ENCODE assay signal across 30 cellular contexts in genomic region chr20:58531657-58532056, GRCh38. TPM values are rescaled to one million over a fixed set of nuclear protein-coding genes. Genes with fewer than 3 reads are reported as not detected.
"Had no signal": no experiment of that assay in that cellular context is flagged by ENCODE, and none has a peak within 500 bp of the region (broad histone marks: within the 10 kb centered on the region; RNA-seq: fewer than 3 reads in every experiment).

No MANE protein-coding gene starts in this region.

- ATAC-seq: stimulated activated effector memory CD8-positive, alpha-beta T cell treated with anti-CD3 and anti-CD28 coated beads, Interleukin-12 subunit alpha, Interleukin-12 subunit beta, amount 100 ng/mL, for 72 hours; stimulated activated memory B cell treated with anti-CD40 and anti-IgM and Interleukin-4, amounts not matched to agents 10 μg/mL and 1 μg/mL and 100 μg/mL, for 72 hours; stimulated activated naive B cell treated with anti-CD40 and anti-IgM and Interleukin-4, amounts not matched to agents 10 μg/mL and 1 μg/mL and 100 μg/mL, for 72 hours; stimulated activated naive CD8-positive, alpha-beta T cell treated with anti-CD3 and anti-CD28 coated beads, Interleukin-15, amount 100 ng/mL, for 72 hours; stimulated activated naive CD8-positive, alpha-beta T cell treated with anti-CD3 and anti-CD28 coated beads, Interleukin-15, Interleukin-2, amounts not matched to agents 100 U/mL and 50 U/mL, for 24 hours; upper lobe of right lung had no signal

- H3K4me1 ChIP-seq: stomach, suprapubic skin, testis, thyroid gland, tibial artery, tibial nerve, transverse colon, upper lobe of left lung, upper lobe of right lung, uterus, vagina had no signal

- H3K27me3 ChIP-seq: stomach, suprapubic skin, testis, thyroid gland, tibial artery, tibial nerve, transverse colon, upper lobe of left lung, upper lobe of right lung, uterus, vagina had no signal

- H3K4me3 ChIP-seq: stomach, suprapubic skin, testis, thoracic aorta, thyroid gland, tibial artery, tibial nerve, transverse colon, upper lobe of left lung, upper lobe of right lung, uterus, vagina had no signal

- H3K27ac Mint-ChIP-seq: stimulated activated effector memory CD8-positive, alpha-beta T cell treated with anti-CD3 and anti-CD28 coated beads, Interleukin-12 subunit alpha, Interleukin-12 subunit beta, amount 100 ng/mL, for 72 hours; stimulated activated memory B cell treated with anti-CD40 and anti-IgM and Interleukin-4, amounts not matched to agents 10 μg/mL and 1 μg/mL and 100 μg/mL, for 72 hours; stimulated activated naive B cell treated with anti-CD40 and anti-IgM and Interleukin-4, amounts not matched to agents 10 μg/mL and 1 μg/mL and 100 μg/mL, for 72 hours; stimulated activated naive CD8-positive, alpha-beta T cell treated with anti-CD3 and anti-CD28 coated beads, Interleukin-15, amount 100 ng/mL, for 72 hours; stimulated activated naive CD8-positive, alpha-beta T cell treated with anti-CD3 and anti-CD28 coated beads, Interleukin-15, Interleukin-2, amounts not matched to agents 100 ng/mL and 50 ng/mL, for 24 hours; type B pancreatic cell had no signal

- DNase-seq: stimulated activated CD4-positive, alpha-beta T cell treated with anti-CD3 and anti-CD28 coated beads, Interleukin-2, amount 100 ng/mL, for 48 hours; stimulated activated CD4-positive, alpha-beta T cell treated with anti-CD3 and anti-CD28 coated beads, Interleukin-4, amount 100 ng/mL, for 1 hour; stimulated activated CD4-positive, alpha-beta T cell treated with anti-CD3 and anti-CD28 coated beads, Interleukin-4, amount 100 ng/mL, for 24 hours; stimulated activated CD4-positive, alpha-beta T cell treated with anti-CD3 and anti-CD28 coated beads, Interleukin-4, amount 100 ng/mL, for 4 hours; stimulated activated CD8-positive, alpha-beta memory T cell treated with anti-CD3 and anti-CD28 coated beads, Interleukin-4, amount 100 ng/mL, for 48 hours; stimulated activated naive B cell treated with anti-CD40 and anti-IgM and Interleukin-4, amounts not matched to agents 10 μg/mL and 1 μg/mL and 100 μg/mL, for 72 hours; stimulated activated naive CD4-positive, alpha-beta T cell; stimulated activated naive CD4-positive, alpha-beta T cell treated with Interleukin-2 at 50 U/mL for 16 hours; stimulated activated naive CD8-positive, alpha-beta T cell treated with anti-CD3 and anti-CD28 coated beads, Interleukin-15, amount 100 ng/mL, for 72 hours; stimulated activated naive CD8-positive, alpha-beta T cell treated with anti-CD3 and anti-CD28 coated beads, Interleukin-15, Interleukin-2, amounts not matched to agents 100 U/mL and 50 U/mL, for 24 hours; stomach; substantia nigra; testis; thyroid gland; tibial artery; transverse colon; trophoblast cell; upper lobe of left lung; upper lobe of right lung; uterus had no signal

- H3K36me3 Mint-ChIP-seq: stimulated activated effector memory CD8-positive, alpha-beta T cell treated with anti-CD3 and anti-CD28 coated beads, Interleukin-12 subunit alpha, Interleukin-12 subunit beta, amount 100 ng/mL, for 72 hours; type B pancreatic cell had no signal

- H3K9me3 ChIP-seq: testis, thyroid gland had no signal

- H3K27ac ChIP-seq: stomach, suprapubic skin, testis, thoracic aorta, thyroid gland, tibial artery, tibial nerve, transverse colon, upper lobe of left lung, upper lobe of right lung, uterus, vagina had no signal

- FAIRE-seq: urothelium cell line had no signal

- H3K36me3 ChIP-seq: stomach, suprapubic skin, thoracic aorta, thyroid gland, tibial artery, tibial nerve, transverse colon, upper lobe of left lung, upper lobe of right lung, uterus, vagina had no signal

RNA-seq across cellular contexts. Expression of gene APCDD1L, which starts 16.5 kb away (rescaled TPM):
- total RNA-seq: temporal lobe, upper lobe of right lung had no signal
